ENCODE assay signal across 1 cellular context in the genomic region with DNA sequence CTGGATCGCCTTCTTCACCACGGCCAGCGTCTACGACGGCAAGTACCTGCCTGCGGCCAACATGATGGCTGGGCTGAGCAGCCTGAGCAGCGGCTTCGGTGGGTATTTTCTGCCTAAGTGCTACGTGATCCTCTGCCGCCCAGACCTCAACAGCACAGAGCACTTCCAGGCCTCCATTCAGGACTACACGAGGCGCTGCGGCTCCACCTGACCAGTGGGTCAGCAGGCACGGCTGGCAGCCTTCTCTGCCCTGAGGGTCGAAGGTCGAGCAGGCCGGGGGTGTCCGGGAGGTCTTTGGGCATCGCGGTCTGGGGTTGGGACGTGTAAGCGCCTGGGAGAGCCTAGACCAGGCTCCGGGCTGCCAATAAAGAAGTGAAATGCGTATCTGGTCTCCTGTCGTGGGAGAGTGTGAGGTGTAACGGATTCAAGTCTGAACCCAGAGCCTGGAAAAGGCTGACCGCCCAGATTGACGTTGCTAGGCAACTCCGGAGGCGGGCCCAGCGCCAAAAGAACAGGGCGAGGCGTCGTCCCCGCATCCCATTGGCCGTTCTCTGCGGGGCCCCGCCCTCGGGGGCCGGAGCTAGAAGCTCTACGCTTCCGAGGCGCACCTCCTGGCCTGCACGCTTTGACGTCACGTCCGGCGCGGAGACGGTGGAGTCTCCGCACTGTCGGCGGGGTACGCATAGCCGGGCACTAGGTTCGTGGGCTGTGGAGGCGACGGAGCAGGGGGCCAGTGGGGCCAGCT.
A peak's percentile ranks its signal among the peaks of the same experiment; 100 is the strongest.
TF ChIP-seq lines count a peak whose summit lies in the region.

A gene (plus strand): TSS at position 621 of the 745 bp plus-strand sequence. CDS start 616 bp downstream, outside the sequence.

TF ChIP-seq in HEK293, 187 proteins besides CTCF, POLR2A, EP300 and RAD21 (continued from another document and continues in another):
- TF ChIP-seq ZFHX2 (tag by site-specific recombination; conservative IDR thresholded peaks at IDR 0.05) (no peak), MYNN (tag by site-specific recombination; IDR thresholded peaks at IDR 0.05; ENCODE audit: borderline replicate concordance) (no peak), ZNF133 (tag by site-specific recombination; IDR thresholded peaks at IDR 0.05) (no peak), ZNF658 (tag by site-specific recombination; IDR thresholded peaks at IDR 0.05) (no peak), ZNF623 (tag by site-specific recombination; IDR thresholded peaks at IDR 0.05) (no peak), ZBTB1 (tag by site-specific recombination; IDR thresholded peaks at IDR 0.05) (no peak), ZNF514 (tag by site-specific recombination; IDR thresholded peaks at IDR 0.05) (no peak), ZNF211 (tag by site-specific recombination; IDR thresholded peaks at IDR 0.05; ENCODE audit: low read depth) (no peak), TCF7L2 (IDR thresholded peaks at IDR 0.05; ENCODE audit: borderline replicate concordance, low read depth, low read length) (no peak), SCRT1 (tag by site-specific recombination; IDR thresholded peaks at IDR 0.05; ENCODE audit: borderline replicate concordance) (no peak), ZNF140 (tag by site-specific recombination; IDR thresholded peaks at IDR 0.05) (no peak), KLF10 (tag by site-specific recombination; IDR thresholded peaks at IDR 0.05) (peak; percentile 73; the same call in 1 of the 2 replicates), ZNF404 (tag by site-specific recombination; IDR thresholded peaks at IDR 0.05) (no peak), ZNF138 (tag by site-specific recombination; IDR thresholded peaks at IDR 0.05; ENCODE audit: borderline replicate concordance) (no peak), ZNF354C (tag by site-specific recombination; IDR thresholded peaks at IDR 0.05; ENCODE audit: borderline replicate concordance, low read depth) (no peak), ZNF239 (tag by site-specific recombination; IDR thresholded peaks at IDR 0.05) (no peak), ZNF549 (tag by site-specific recombination; IDR thresholded peaks at IDR 0.05) (no peak), SCRT2 (tag by site-specific recombination; IDR thresholded peaks at IDR 0.05) (no peak), WT1 (tag by site-specific recombination; IDR thresholded peaks at IDR 0.05) (no peak), ZNF768 (tag by site-specific recombination; IDR thresholded peaks at IDR 0.05) (no peak), ZNF37A (tag by site-specific recombination; IDR thresholded peaks at IDR 0.05) (no peak), ZNF544 (tag by site-specific recombination; IDR thresholded peaks at IDR 0.05) (no peak), ZBTB21 (tag by site-specific recombination; IDR thresholded peaks at IDR 0.05) (peak; percentile 95), ZNF48 (tag by site-specific recombination; IDR thresholded peaks at IDR 0.05) (no peak), ZNF157 (tag by site-specific recombination; IDR thresholded peaks at IDR 0.05) (no peak), ZNF624 (tag by site-specific recombination; IDR thresholded peaks at IDR 0.05) (no peak), ZBTB20 (tag by site-specific recombination; IDR thresholded peaks at IDR 0.05) (no peak), ZNF274 (IDR thresholded peaks at IDR 0.05; ENCODE audit: low read length) (no peak), ZNF274 (tag by site-specific recombination; IDR thresholded peaks at IDR 0.05; ENCODE audit: borderline replicate concordance) (no peak)
- TF ChIP-seq, protein P1, sequence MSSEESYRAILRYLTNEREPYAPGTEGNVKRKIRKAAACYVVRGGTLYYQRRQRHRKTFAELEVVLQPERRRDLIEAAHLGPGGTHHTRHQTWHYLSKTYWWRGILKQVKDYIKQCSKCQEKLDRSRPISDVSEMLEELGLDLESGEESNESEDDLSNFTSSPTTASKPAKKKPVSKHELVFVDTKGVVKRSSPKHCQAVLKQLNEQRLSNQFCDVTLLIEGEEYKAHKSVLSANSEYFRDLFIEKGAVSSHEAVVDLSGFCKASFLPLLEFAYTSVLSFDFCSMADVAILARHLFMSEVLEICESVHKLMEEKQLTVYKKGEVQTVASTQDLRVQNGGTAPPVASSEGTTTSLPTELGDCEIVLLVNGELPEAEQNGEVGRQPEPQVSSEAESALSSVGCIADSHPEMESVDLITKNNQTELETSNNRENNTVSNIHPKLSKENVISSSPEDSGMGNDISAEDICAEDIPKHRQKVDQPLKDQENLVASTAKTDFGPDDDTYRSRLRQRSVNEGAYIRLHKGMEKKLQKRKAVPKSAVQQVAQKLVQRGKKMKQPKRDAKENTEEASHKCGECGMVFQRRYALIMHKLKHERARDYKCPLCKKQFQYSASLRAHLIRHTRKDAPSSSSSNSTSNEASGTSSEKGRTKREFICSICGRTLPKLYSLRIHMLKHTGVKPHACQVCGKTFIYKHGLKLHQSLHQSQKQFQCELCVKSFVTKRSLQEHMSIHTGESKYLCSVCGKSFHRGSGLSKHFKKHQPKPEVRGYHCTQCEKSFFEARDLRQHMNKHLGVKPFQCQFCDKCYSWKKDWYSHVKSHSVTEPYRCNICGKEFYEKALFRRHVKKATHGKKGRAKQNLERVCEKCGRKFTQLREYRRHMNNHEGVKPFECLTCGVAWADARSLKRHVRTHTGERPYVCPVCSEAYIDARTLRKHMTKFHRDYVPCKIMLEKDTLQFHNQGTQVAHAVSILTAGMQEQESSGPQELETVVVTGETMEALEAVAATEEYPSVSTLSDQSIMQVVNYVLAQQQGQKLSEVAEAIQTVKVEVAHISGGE (tag by site-specific recombination; conservative IDR thresholded peaks at IDR 0.05; ENCODE audit: low read depth), result peak; percentile 89; the same call in 1 of the 2 replicates
- TF ChIP-seq, protein P2, sequence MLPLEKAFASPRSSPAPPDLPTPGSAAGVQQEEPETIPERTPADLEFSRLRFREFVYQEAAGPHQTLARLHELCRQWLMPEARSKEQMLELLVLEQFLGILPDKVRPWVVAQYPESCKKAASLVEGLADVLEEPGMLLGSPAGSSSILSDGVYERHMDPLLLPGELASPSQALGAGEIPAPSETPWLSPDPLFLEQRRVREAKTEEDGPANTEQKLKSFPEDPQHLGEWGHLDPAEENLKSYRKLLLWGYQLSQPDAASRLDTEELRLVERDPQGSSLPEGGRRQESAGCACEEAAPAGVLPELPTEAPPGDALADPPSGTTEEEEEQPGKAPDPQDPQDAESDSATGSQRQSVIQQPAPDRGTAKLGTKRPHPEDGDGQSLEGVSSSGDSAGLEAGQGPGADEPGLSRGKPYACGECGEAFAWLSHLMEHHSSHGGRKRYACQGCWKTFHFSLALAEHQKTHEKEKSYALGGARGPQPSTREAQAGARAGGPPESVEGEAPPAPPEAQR (tag by site-specific recombination; IDR thresholded peaks at IDR 0.05), result no peak
- TF ChIP-seq, protein P3, sequence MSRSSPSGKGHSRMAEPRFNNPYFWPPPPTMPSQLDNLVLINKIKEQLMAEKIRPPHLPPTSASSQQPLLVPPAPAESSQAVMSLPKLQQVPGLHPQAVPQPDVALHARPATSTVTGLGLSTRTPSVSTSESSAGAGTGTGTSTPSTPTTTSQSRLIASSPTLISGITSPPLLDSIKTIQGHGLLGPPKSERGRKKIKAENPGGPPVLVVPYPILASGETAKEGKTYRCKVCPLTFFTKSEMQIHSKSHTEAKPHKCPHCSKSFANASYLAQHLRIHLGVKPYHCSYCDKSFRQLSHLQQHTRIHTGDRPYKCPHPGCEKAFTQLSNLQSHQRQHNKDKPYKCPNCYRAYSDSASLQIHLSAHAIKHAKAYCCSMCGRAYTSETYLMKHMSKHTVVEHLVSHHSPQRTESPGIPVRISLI (tag by site-specific recombination; IDR thresholded peaks at IDR 0.05), result no peak
- TF ChIP-seq, protein P4, sequence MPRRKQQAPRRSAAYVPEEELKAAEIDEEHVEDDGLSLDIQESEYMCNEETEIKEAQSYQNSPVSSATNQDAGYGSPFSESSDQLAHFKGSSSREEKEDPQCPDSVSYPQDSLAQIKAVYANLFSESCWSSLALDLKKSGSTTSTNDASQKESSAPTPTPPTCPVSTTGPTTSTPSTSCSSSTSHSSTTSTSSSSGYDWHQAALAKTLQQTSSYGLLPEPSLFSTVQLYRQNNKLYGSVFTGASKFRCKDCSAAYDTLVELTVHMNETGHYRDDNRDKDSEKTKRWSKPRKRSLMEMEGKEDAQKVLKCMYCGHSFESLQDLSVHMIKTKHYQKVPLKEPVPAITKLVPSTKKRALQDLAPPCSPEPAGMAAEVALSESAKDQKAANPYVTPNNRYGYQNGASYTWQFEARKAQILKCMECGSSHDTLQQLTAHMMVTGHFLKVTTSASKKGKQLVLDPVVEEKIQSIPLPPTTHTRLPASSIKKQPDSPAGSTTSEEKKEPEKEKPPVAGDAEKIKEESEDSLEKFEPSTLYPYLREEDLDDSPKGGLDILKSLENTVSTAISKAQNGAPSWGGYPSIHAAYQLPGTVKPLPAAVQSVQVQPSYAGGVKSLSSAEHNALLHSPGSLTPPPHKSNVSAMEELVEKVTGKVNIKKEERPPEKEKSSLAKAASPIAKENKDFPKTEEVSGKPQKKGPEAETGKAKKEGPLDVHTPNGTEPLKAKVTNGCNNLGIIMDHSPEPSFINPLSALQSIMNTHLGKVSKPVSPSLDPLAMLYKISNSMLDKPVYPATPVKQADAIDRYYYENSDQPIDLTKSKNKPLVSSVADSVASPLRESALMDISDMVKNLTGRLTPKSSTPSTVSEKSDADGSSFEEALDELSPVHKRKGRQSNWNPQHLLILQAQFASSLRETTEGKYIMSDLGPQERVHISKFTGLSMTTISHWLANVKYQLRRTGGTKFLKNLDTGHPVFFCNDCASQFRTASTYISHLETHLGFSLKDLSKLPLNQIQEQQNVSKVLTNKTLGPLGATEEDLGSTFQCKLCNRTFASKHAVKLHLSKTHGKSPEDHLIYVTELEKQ (tag by site-specific recombination; IDR thresholded peaks at IDR 0.05; ENCODE audit: borderline replicate concordance), result no peak
- TF ChIP-seq, protein P5, sequence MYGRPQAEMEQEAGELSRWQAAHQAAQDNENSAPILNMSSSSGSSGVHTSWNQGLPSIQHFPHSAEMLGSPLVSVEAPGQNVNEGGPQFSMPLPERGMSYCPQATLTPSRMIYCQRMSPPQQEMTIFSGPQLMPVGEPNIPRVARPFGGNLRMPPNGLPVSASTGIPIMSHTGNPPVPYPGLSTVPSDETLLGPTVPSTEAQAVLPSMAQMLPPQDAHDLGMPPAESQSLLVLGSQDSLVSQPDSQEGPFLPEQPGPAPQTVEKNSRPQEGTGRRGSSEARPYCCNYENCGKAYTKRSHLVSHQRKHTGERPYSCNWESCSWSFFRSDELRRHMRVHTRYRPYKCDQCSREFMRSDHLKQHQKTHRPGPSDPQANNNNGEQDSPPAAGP (tag by site-specific recombination; IDR thresholded peaks at IDR 0.05), result no peak
- TF ChIP-seq, protein P6, sequence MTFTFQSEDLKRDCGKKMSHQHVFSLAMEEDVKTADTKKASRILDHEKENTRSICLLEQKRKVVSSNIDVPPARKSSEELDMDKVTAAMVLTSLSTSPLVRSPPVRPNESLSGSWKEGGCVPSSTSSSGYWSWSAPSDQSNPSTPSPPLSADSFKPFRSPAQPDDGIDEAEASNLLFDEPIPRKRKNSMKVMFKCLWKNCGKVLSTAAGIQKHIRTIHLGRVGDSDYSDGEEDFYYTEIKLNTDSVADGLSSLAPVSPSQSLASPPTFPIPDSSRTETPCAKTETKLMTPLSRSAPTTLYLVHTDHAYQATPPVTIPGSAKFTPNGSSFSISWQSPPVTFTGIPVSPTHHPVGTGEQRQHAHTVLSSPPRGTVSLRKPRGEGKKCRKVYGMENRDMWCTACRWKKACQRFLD (tag by site-specific recombination; IDR thresholded peaks at IDR 0.05), result no peak
- TF ChIP-seq, protein P7, sequence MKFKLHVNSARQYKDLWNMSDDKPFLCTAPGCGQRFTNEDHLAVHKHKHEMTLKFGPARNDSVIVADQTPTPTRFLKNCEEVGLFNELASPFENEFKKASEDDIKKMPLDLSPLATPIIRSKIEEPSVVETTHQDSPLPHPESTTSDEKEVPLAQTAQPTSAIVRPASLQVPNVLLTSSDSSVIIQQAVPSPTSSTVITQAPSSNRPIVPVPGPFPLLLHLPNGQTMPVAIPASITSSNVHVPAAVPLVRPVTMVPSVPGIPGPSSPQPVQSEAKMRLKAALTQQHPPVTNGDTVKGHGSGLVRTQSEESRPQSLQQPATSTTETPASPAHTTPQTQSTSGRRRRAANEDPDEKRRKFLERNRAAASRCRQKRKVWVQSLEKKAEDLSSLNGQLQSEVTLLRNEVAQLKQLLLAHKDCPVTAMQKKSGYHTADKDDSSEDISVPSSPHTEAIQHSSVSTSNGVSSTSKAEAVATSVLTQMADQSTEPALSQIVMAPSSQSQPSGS (tag by site-specific recombination; IDR thresholded peaks at IDR 0.05; ENCODE audit: low read depth), result no peak
- TF ChIP-seq, protein P8, sequence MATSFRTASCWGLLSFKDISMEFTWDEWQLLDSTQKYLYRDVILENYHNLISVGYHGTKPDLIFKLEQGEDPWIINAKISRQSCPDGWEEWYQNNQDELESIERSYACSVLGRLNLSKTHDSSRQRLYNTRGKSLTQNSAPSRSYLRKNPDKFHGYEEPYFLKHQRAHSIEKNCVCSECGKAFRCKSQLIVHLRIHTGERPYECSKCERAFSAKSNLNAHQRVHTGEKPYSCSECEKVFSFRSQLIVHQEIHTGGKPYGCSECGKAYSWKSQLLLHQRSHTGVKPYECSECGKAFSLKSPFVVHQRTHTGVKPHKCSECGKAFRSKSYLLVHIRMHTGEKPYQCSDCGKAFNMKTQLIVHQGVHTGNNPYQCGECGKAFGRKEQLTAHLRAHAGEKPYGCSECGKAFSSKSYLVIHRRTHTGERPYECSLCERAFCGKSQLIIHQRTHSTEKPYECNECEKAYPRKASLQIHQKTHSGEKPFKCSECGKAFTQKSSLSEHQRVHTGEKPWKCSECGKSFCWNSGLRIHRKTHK (tag by site-specific recombination; IDR thresholded peaks at IDR 0.05), result no peak
- TF ChIP-seq, protein P9, sequence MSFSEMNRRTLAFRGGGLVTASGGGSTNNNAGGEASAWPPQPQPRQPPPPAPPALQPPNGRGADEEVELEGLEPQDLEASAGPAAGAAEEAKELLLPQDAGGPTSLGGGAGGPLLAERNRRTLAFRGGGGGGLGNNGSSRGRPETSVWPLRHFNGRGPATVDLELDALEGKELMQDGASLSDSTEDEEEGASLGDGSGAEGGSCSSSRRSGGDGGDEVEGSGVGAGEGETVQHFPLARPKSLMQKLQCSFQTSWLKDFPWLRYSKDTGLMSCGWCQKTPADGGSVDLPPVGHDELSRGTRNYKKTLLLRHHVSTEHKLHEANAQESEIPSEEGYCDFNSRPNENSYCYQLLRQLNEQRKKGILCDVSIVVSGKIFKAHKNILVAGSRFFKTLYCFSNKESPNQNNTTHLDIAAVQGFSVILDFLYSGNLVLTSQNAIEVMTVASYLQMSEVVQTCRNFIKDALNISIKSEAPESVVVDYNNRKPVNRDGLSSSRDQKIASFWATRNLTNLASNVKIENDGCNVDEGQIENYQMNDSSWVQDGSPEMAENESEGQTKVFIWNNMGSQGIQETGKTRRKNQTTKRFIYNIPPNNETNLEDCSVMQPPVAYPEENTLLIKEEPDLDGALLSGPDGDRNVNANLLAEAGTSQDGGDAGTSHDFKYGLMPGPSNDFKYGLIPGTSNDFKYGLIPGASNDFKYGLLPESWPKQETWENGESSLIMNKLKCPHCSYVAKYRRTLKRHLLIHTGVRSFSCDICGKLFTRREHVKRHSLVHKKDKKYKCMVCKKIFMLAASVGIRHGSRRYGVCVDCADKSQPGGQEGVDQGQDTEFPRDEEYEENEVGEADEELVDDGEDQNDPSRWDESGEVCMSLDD (tag by site-specific recombination; IDR thresholded peaks at IDR 0.05), result no peak
